ENCODE assay signal across 22 cellular contexts in the genomic region with DNA sequence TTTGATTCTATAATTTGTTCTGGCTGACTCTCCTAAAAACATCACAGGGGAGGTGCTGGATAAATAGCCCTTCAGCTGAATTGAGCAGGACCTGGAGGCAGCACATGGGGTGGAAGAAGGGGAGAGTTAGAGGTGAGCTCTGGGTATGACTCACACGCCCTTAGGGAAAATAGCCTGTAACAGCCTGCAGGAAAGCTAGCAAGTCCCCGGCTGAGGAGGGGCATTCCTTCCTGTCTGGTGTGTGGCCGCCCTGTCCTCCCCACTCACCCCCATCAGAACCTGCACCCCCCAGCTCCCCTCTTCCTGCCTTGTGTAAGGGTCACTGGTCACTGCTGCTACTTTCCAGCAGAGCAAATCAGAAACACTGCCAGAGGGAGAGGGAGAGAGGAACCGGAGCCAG.
DNase-seq lines count a peak whose midpoint lies in the region; ATAC-seq, FAIRE-seq and TF ChIP-seq lines count a peak whose summit lies in the region.
"Had no signal": no experiment of that assay in that cellular context is flagged by ENCODE, and none has a peak within 500 bp of the region (broad histone marks: within the 10 kb centered on the region; RNA-seq: fewer than 3 reads in every experiment).

No MANE protein-coding gene starts in this region.

- no peaks in the 10 kb centered on the region for H3K79me2 ChIP-seq in mammary epithelial cell (ENCODE audit: insufficient read depth, low read length)

- in situ Hi-C loops in mammary epithelial cell (cut with MboI; ENCODE audit: low sequenced_read_pairs in 2 of 2) (no loop called here), gastrocnemius medialis (cut with MboI; ENCODE audit: low sequenced_read_pairs in 4 of 4) (no loop called here)

- intact Hi-C loops in mammary epithelial cell (cut with micrococcal nuclease) (no loop called here), gastrocnemius medialis (cut with DNase I; ENCODE audit: low total_unique reads) (no loop called here)

- H3K9me3 ChIP-seq in mammary epithelial cell (replicated peaks; ENCODE audit: insufficient read depth, low read length) (peaks cover 3% of the 10 kb centered on the region), gastrocnemius medialis (no peaks in the 10 kb centered on the region)

- no peak for ATAC-seq in gastrocnemius medialis
- ATAC-seq in GM19467 (IDR thresholded peaks at IDR 0.05; ENCODE audit: unreplicated experiment) = no peak
- ATAC-seq: left ventricle myocardium superior; natural killer cell treated with Interleukin-12 subunit alpha and Interleukin-12 subunit beta and Interleukin-15 and Interleukin-18, amount 100 ng/mL, for 72 hours had no signal

- FAIRE-seq in D721Med (lab: Jason Lieb, UNC) (no peak), RCC 7860 (lab: Jason Lieb, UNC) (no peak)
- FAIRE-seq: G401.6, GM19239 had no signal

- H3K27ac ChIP-seq in mammary epithelial cell (ENCODE audit: insufficient read depth, low read depth, low read length) (no peak overlapping the region), gastrocnemius medialis (no peak overlapping the region)
- H3K27ac ChIP-seq: cardiac muscle cell, epithelial cell of prostate, right atrium auricular region, upper lobe of left lung had no signal

- no peak for TF ChIP-seq POLR2A in NB4 (IDR thresholded peaks at IDR 0.05; ENCODE audit: extremely low read depth, insufficient read length)
- no peak for TF ChIP-seq POLR2A in gastrocnemius medialis (IDR thresholded peaks at IDR 0.05)

- BruUV-seq in mammary epithelial cell (replicated peaks; lab: Mats Ljungman, UMichigan) = no TSS peak

- no peak overlapping the region for H3K4me3 ChIP-seq in NB4 (ENCODE audit: low read depth, low read length)
- no peak overlapping the region for H3K4me3 ChIP-seq in mammary epithelial cell (replicated peaks in 1 of 3; ENCODE audit: insufficient read depth in 1 of 3, low read depth in 2 of 3, low read length in 3 of 3)
- H3K4me3 ChIP-seq in gastrocnemius medialis = no peak overlapping the region
- H3K4me3 ChIP-seq: cardiac muscle cell, right atrium auricular region, upper lobe of left lung had no signal

- TF ChIP-seq CTCF in NB4 (IDR thresholded peaks at IDR 0.05; ENCODE audit: low read depth, low read length) (no peak), mammary epithelial cell (conservative IDR thresholded peaks at IDR 0.05 in 1 of 2, IDR thresholded peaks at IDR 0.05 in 1 of 2; ENCODE audit: extremely low read depth in 1 of 2, insufficient read depth in 1 of 2, low read depth in 1 of 2, low read length in 2 of 2) (no peak), gastrocnemius medialis (IDR thresholded peaks at IDR 0.05 in 4 of 5, conservative IDR thresholded peaks at IDR 0.05 in 1 of 5) (no peak), D721Med (IDR thresholded peaks at IDR 0.05; ENCODE audit: insufficient read depth, missing control alignments) (no peak)

- dilution Hi-C loops in mammary epithelial cell (cut with HindIII; ENCODE audit: low sequenced_read_pairs) = no loop called here

- H3K36me3 ChIP-seq in mammary epithelial cell (ENCODE audit: insufficient read depth, low read length) (no peaks in the 10 kb centered on the region), gastrocnemius medialis (no peaks in the 10 kb centered on the region)
- H3K36me3 ChIP-seq: cardiac muscle cell, right atrium auricular region, upper lobe of left lung had no signal

- peak; percentile 66 for DNase-seq in A172 (ENCODE audit: low spot score)
- DNase-seq in NB4 (ENCODE audit: low read depth) = peak; percentile 77
- peak; percentile 74 for DNase-seq in mammary epithelial cell
- DNase-seq in left kidney (ENCODE audit: low read depth, low spot score) = peak; percentile 48
- no peak for DNase-seq in gastrocnemius medialis
- no peak for DNase-seq in D721Med (ENCODE audit: insufficient read length, low spot score)
- DNase-seq in RCC 7860 (ENCODE audit: low spot score) = no peak
- DNase-seq: activated gamma-delta T cell treated with Interleukin-2 at 50 U/mL for 16 hours; CD8-positive, alpha-beta memory T cell; hippocampal formation; left ventricle myocardium superior; NCI-H1092; NCI-H2227 treated with DMSO at 0.1 percent for 48 hours; stimulated activated CD4-positive, alpha-beta T cell treated with anti-CD3 and anti-CD28 coated beads, Interleukin-2, amount 100 ng/mL, for 48 hours; upper lobe of left lung had no signal

- H3K27me3 ChIP-seq in mammary epithelial cell (ENCODE audit: insufficient read depth, low read length) = no peaks in the 10 kb centered on the region
- H3K27me3 ChIP-seq in gastrocnemius medialis = peaks cover 23 to 27% (median 24%) of the 10 kb centered on the region in 3 donors
- H3K27me3 ChIP-seq: cardiac muscle cell, right atrium auricular region, upper lobe of left lung had no signal

- no peak overlapping the region for H2AFZ ChIP-seq in mammary epithelial cell (ENCODE audit: low read depth, low read length)

- no peak overlapping the region for H3K4me2 ChIP-seq in mammary epithelial cell (ENCODE audit: insufficient read depth, low read depth, low read length)

- peaks cover 16% of the 10 kb centered on the region for H3K4me1 ChIP-seq in mammary epithelial cell (ENCODE audit: insufficient read depth, low read length)
- no peaks in the 10 kb centered on the region for H3K4me1 ChIP-seq in gastrocnemius medialis

- H3K9ac ChIP-seq in mammary epithelial cell (ENCODE audit: insufficient read depth, low read length) = no peak overlapping the region

- 37% methylated on average over 3 of the region's 4 CpGs for WGBS in mammary epithelial cell (ENCODE audit: low coverage, missing lambda C conversion rate)

- no peaks in the 10 kb centered on the region for H4K20me1 ChIP-seq in mammary epithelial cell (ENCODE audit: insufficient read depth, low read length)

- CTCF ChIA-PET in mammary epithelial cell (lab: Charles Lee; ENCODE audit: low non-redundant PET) = interaction anchor here (0.6 kb wide), 1 partner anchor 51 kb away, joined by 7 read pairs; no protein-coding TSS in a partner anchor

Comparison
In these comparisons a context has a peak if more than half of its experiments do, and no peak if none do; other contexts are left out.
1. DNase-seq: peak in A172 (single experiment), NB4 (single experiment), mammary epithelial cell (single experiment) and left kidney (single experiment); none in gastrocnemius medialis (0 of 2), D721Med (single experiment) and RCC 7860 (single experiment).